In the genomic region with DNA sequence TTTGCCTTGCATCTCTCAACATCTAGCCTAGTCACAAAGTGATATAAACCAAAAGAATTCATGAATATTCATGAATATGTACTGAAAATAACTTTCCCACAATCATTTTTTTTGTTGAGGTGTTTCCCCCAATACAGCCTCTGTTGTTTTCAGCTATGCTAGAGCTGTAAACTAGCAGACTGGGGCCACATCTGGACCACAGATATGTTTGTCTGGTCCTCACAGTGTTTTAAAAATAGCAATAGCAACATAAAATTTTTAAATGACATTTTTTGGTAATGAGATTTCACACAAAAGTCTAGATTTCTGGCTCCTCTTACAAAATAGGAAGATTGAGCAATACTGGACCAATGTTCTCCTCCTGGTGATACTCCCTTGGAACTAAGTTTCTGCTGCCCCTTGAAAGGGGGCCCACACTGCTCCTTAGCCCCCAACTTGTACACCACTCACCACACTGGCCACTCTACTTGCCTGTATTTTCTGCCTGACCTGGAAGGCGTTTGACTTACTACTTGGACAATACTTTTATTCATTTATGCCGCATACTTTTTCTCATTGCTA, we compare ENCODE assay signal across 13 cellular contexts.
A peak's percentile ranks its signal among the peaks of the same experiment; 100 is the strongest.
DNase-seq lines count a peak whose midpoint lies in the region; TF ChIP-seq lines count a peak whose summit lies in the region.
"Had no signal": no experiment of that assay in that cellular context is flagged by ENCODE, and none has a peak within 500 bp of the region (broad histone marks: within the 10 kb centered on the region; RNA-seq: fewer than 3 reads in every experiment).

No MANE protein-coding gene starts in this region.

- TF ChIP-seq RAD21 in Ishikawa (IDR thresholded peaks at IDR 0.05; ENCODE audit: low read depth): no peak

- TF ChIP-seq CTCF in fibroblast of pulmonary artery (IDR thresholded peaks at IDR 0.05; ENCODE audit: low read length, missing control alignments) (no peak), suprapubic skin (IDR thresholded peaks at IDR 0.05) (no peak), endodermal cell (conservative IDR thresholded peaks at IDR 0.05) (no peak), endothelial cell (IDR thresholded peaks at IDR 0.05; ENCODE audit: unreplicated experiment) (no peak)

- H3K27ac ChIP-seq in suprapubic skin (peak overlapping the region; percentile 69), endodermal cell (ENCODE audit: low read depth, low read length) (no peak overlapping the region)

- H3K4me1 ChIP-seq in suprapubic skin (peaks cover 5% of the 10 kb centered on the region), endodermal cell (ENCODE audit: control insufficient read depth, insufficient read depth, low read length) (no peaks in the 10 kb centered on the region)

- no peak overlapping the region for H3K4me3 Mint-ChIP-seq in endodermal cell
- no peak overlapping the region for H3K4me3 Mint-ChIP-seq in endothelial cell (ENCODE audit: unreplicated experiment)
- H3K4me3 Mint-ChIP-seq: B cell; CD4-positive, alpha-beta T cell had no signal

- H3K9me3 ChIP-seq in suprapubic skin (no peaks in the 10 kb centered on the region), endodermal cell (ENCODE audit: control insufficient read depth, low read length) (no peaks in the 10 kb centered on the region)

- TF ChIP-seq EP300 in Ishikawa (IDR thresholded peaks at IDR 0.05; ENCODE audit: borderline replicate concordance) (no peak), suprapubic skin (IDR thresholded peaks at IDR 0.05) (no peak)

- H3K27me3 ChIP-seq in suprapubic skin (no peaks in the 10 kb centered on the region), endodermal cell (ENCODE audit: control insufficient read depth, insufficient read depth, low read length, poor library complexity, severe bottlenecking) (no peaks in the 10 kb centered on the region)

- no peak overlapping the region for H3K9ac ChIP-seq in endodermal cell (ENCODE audit: extremely low read depth, low read length, poor library complexity, severe bottlenecking)

- H3K36me3 Mint-ChIP-seq in endodermal cell (ENCODE audit: low read depth) (no peaks in the 10 kb centered on the region), endothelial cell (ENCODE audit: low read depth, unreplicated experiment) (no peaks in the 10 kb centered on the region)

- H3K27me3 Mint-ChIP-seq in endodermal cell (ENCODE audit: insufficient read depth) (no peaks in the 10 kb centered on the region), endothelial cell (ENCODE audit: unreplicated experiment) (peaks cover 2% of the 10 kb centered on the region)
- H3K27me3 Mint-ChIP-seq: CD4-positive, alpha-beta T cell had no signal

- H3K9me3 Mint-ChIP-seq in endodermal cell: no peaks in the 10 kb centered on the region
- H3K9me3 Mint-ChIP-seq in endothelial cell (ENCODE audit: unreplicated experiment): no peaks in the 10 kb centered on the region

- H3K27ac Mint-ChIP-seq in endodermal cell (no peak overlapping the region), endothelial cell (ENCODE audit: unreplicated experiment) (no peak overlapping the region)
- H3K27ac Mint-ChIP-seq: B cell; CD4-positive, alpha-beta T cell had no signal

- H3K36me3 ChIP-seq in suprapubic skin: no peaks in the 10 kb centered on the region
- no peaks in the 10 kb centered on the region for H3K36me3 ChIP-seq in endodermal cell (ENCODE audit: control insufficient read depth, insufficient read depth, low read length)

- DNase-seq in GM03348 (ENCODE audit: low spot score) (peak; percentile 5), fibroblast of pulmonary artery (ENCODE audit: low read depth) (peak; percentile 10), suprapubic skin (ENCODE audit: low spot score in 2 of 2) (no peak), endodermal cell (no peak), DMS79 (lab: John Stamatoyannopoulos, UW) (no peak), endothelial cell (ENCODE audit: low spot score) (no peak)
- DNase-seq: ACHN; CD4-positive, alpha-beta T cell; NCI-H187 treated with DMSO at 0.1 percent for 48 hours; NCI-H69; SHP77 treated with DMSO at 0.1 percent for 48 hours had no signal

- H3K4me3 ChIP-seq in fibroblast of pulmonary artery (replicated peaks; ENCODE audit: low read depth, low read length) (no peak overlapping the region), suprapubic skin (no peak overlapping the region), endodermal cell (ENCODE audit: low read length) (no peak overlapping the region)

- H3K4me1 Mint-ChIP-seq in endodermal cell (peaks cover 6% of the 10 kb centered on the region), endothelial cell (ENCODE audit: unreplicated experiment) (no peaks in the 10 kb centered on the region)
- H3K4me1 Mint-ChIP-seq: B cell had no signal

- 73% methylated on average over 2 of the region's 2 CpGs for WGBS in suprapubic skin
- 93 to 96% methylated on average over 2 of the region's 2 CpGs for WGBS in endodermal cell (ENCODE audit: insufficient coverage in 1 of 2, insufficient read length in 1 of 2), 2 experiments

- TF ChIP-seq POLR2A in suprapubic skin (IDR thresholded peaks at IDR 0.05): no peak

TF ChIP-seq in Ishikawa, 13 proteins besides CTCF, POLR2A, EP300 and RAD21:
- TF ChIP-seq ZBTB7A (IDR thresholded peaks at IDR 0.05; ENCODE audit: low read depth) (no peak), CEBPB (IDR thresholded peaks at IDR 0.05) (peak; percentile 37; the same call in 1 of the 2 replicates), FOXM1 (IDR thresholded peaks at IDR 0.05; ENCODE audit: borderline replicate concordance, low read depth) (no peak)
TF ChIP-seq in Ishikawa: peak in this region for 1.

Comparison
In these comparisons a context has a peak if more than half of its experiments do, and no peak if none do; other contexts are left out.
1. DNase-seq: peak in GM03348 (single experiment) and fibroblast of pulmonary artery (single experiment); none in suprapubic skin (0 of 2), endodermal cell (single experiment), DMS79 (single experiment) and endothelial cell (single experiment).